In the genomic region with DNA sequence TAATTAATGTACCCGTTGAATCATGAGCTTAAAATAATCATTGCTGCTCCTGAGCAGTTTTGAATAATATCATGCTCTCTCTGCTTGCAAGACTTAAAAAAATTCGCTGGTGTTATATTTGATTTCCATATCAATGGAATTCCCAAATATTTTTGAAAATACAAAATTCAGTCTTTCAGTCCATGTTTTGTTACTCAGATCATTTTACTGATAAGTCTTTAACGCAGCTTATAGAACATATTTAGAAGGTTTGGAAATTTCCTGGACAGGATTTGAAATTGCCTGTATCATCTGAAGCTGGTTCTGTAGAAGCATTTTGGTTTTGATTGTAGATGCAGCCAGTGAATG, we compare ENCODE assay signal across 1 cellular context.
TF ChIP-seq lines count a peak whose summit lies in the region.

No MANE protein-coding gene starts in this region.

TF ChIP-seq in H1, 55 proteins besides CTCF, POLR2A, EP300 and RAD21:
- TF ChIP-seq, protein P1, sequence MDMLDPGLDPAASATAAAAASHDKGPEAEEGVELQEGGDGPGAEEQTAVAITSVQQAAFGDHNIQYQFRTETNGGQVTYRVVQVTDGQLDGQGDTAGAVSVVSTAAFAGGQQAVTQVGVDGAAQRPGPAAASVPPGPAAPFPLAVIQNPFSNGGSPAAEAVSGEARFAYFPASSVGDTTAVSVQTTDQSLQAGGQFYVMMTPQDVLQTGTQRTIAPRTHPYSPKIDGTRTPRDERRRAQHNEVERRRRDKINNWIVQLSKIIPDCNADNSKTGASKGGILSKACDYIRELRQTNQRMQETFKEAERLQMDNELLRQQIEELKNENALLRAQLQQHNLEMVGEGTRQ (IDR thresholded peaks at IDR 0.05; ENCODE audit: low read length), result no peak
- TF ChIP-seq SP1 (IDR thresholded peaks at IDR 0.05; ENCODE audit: low read depth, low read length) (no peak), CHD1 (IDR thresholded peaks at IDR 0.05; ENCODE audit: low read depth, low read length) (no peak), KDM4A (IDR thresholded peaks at IDR 0.05; ENCODE audit: low read depth, low read length, severe bottlenecking) (no peak), CBX5 (IDR thresholded peaks at IDR 0.05; ENCODE audit: low read depth, low read length) (no peak), CREB1 (IDR thresholded peaks at IDR 0.05) (no peak)
- TF ChIP-seq, protein P2, sequence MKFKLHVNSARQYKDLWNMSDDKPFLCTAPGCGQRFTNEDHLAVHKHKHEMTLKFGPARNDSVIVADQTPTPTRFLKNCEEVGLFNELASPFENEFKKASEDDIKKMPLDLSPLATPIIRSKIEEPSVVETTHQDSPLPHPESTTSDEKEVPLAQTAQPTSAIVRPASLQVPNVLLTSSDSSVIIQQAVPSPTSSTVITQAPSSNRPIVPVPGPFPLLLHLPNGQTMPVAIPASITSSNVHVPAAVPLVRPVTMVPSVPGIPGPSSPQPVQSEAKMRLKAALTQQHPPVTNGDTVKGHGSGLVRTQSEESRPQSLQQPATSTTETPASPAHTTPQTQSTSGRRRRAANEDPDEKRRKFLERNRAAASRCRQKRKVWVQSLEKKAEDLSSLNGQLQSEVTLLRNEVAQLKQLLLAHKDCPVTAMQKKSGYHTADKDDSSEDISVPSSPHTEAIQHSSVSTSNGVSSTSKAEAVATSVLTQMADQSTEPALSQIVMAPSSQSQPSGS (IDR thresholded peaks at IDR 0.05; ENCODE audit: low read length), result no peak
TF ChIP-seq in H1: peak in this region for 0.
